In the genomic region with DNA sequence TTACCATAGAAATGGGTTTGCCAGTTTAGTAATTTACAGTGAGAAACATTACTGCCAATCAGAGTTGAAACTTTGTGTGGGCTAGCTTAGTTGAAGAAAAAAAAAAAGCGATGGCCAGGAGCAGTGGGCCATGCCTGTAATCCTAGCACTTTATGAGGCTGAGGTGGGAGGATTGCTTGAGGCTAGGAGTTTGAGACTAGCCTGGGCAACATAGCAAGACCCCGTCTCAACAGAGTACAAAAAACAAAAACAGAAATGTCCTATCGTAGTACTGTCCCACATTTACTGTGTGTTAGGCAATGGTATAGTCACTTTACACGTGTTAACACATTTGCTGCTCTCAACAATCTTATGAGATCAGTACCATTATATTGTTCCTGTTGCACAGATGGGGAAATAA, we compare ENCODE assay signal across 15 cellular contexts. TPM values are rescaled to one million over a fixed set of nuclear protein-coding genes. Genes with fewer than 3 reads are reported as not detected.
DNase-seq lines count a peak whose midpoint lies in the region; ATAC-seq, FAIRE-seq and TF ChIP-seq lines count a peak whose summit lies in the region.
"Had no signal": no experiment of that assay in that cellular context is flagged by ENCODE, and none has a peak within 500 bp of the region (broad histone marks: within the 10 kb centered on the region; RNA-seq: fewer than 3 reads in every experiment).

No MANE protein-coding gene starts in this region.

- no peak overlapping the region for H3K27ac ChIP-seq in CD4-positive, alpha-beta T cell (ENCODE audit: low read depth, low read length)

- TF ChIP-seq POLR2A in H54 (IDR thresholded peaks at IDR 0.05; ENCODE audit: low read depth, low read length): no peak

- CTCF ChIA-PET in CD4-positive, alpha-beta T cell (lab: Charles Lee): interaction anchor here (1.1 to 5.4 kb wide), 3 partner anchors 13 to 138 kb away, joined by 3 to 29 read pairs (median 15); partner anchors contain the start of genes C9orf40 and CARNMT1

- peaks cover 24% of the 10 kb centered on the region for H3K36me3 Mint-ChIP-seq in CD4-positive, alpha-beta T cell (ENCODE audit: low read depth)
- peaks cover 30% of the 10 kb centered on the region for H3K36me3 Mint-ChIP-seq in activated T-helper 2 cell treated with anti-CD3 and anti-CD28 coated beads, Interferon-gamma antibody, Interleukin-2, Interleukin-4, amounts not matched to agents 10 μg/mL and 5 μg/mL and 100 μg/mL, durations not matched to agents 14 hours and 24 hours and 36 hours (ENCODE audit: low read depth)
- H3K36me3 Mint-ChIP-seq in memory B cell: peaks cover 5% of the 10 kb centered on the region

- H3K4me3 Mint-ChIP-seq in CD4-positive, alpha-beta T cell: peak overlapping the region; percentile 98
- peak overlapping the region; percentile 97 for H3K4me3 Mint-ChIP-seq in activated T-helper 2 cell treated with anti-CD3 and anti-CD28 coated beads, Interferon-gamma antibody, Interleukin-2, Interleukin-4, amounts not matched to agents 10 μg/mL and 5 μg/mL and 100 μg/mL, durations not matched to agents 14 hours and 24 hours and 36 hours (ENCODE audit: low read depth)
- H3K4me3 Mint-ChIP-seq in memory B cell: peak overlapping the region; percentile 21

- no peak for ATAC-seq in CD4-positive, alpha-beta T cell (ENCODE audit: poor library complexity)
- ATAC-seq in memory B cell (ENCODE audit: low read depth) (no peak), left cardiac atrium (no peak)
- ATAC-seq: heart right ventricle; left colon; stimulated activated memory B cell treated with anti-CD40 and anti-IgM and Interleukin-4, amounts not matched to agents 10 μg/mL and 1 μg/mL and 100 μg/mL, for 72 hours had no signal

- H3K9me3 Mint-ChIP-seq in CD4-positive, alpha-beta T cell: no peaks in the 10 kb centered on the region
- no peaks in the 10 kb centered on the region for H3K9me3 Mint-ChIP-seq in activated T-helper 2 cell treated with anti-CD3 and anti-CD28 coated beads, Interferon-gamma antibody, Interleukin-2, Interleukin-4, amounts not matched to agents 10 μg/mL and 5 μg/mL and 100 μg/mL, durations not matched to agents 14 hours and 24 hours and 36 hours
- H3K9me3 Mint-ChIP-seq in memory B cell: no peaks in the 10 kb centered on the region
- H3K9me3 Mint-ChIP-seq: nephron; stimulated activated memory B cell treated with anti-CD40 and anti-IgM and Interleukin-4, amounts not matched to agents 10 μg/mL and 1 μg/mL and 100 μg/mL, for 72 hours had no signal

- H3K27ac Mint-ChIP-seq in CD4-positive, alpha-beta T cell: peak overlapping the region; percentile 60
- H3K27ac Mint-ChIP-seq in activated T-helper 2 cell treated with anti-CD3 and anti-CD28 coated beads, Interferon-gamma antibody, Interleukin-2, Interleukin-4, amounts not matched to agents 10 μg/mL and 5 μg/mL and 100 μg/mL, durations not matched to agents 14 hours and 24 hours and 36 hours: peak overlapping the region; percentile 60
- peak overlapping the region; percentile 53 for H3K27ac Mint-ChIP-seq in memory B cell
- H3K27ac Mint-ChIP-seq: nephron had no signal

- no peak for DNase-seq in CD4-positive, alpha-beta T cell
- no peak for DNase-seq in H54 (ENCODE audit: insufficient read length, low spot score)
- no peak for DNase-seq in activated T-helper 2 cell treated with anti-CD3 and anti-CD28 coated beads, Interferon-gamma antibody, Interleukin-2, Interleukin-4, amounts not matched to agents 10 μg/mL and 5 μg/mL and 100 μg/mL, durations not matched to agents 14 hours and 24 hours and 36 hours (ENCODE audit: low spot score)
- no peak for DNase-seq in memory B cell (ENCODE audit: low spot score in 2 of 2)
- no peak for DNase-seq in NK-92 treated with Interleukin-12 subunit alpha and Interleukin-12 subunit beta, amount 100 ng/mL, for 24 hours (lab: John Stamatoyannopoulos, UW)
- DNase-seq in DMS53 (lab: John Stamatoyannopoulos, UW): no peak
- DNase-seq in left cardiac atrium: no peak
- DNase-seq: activated CD4-positive, CD25-positive, alpha-beta regulatory T cell treated with anti-CD3 and anti-CD28 coated beads, Interleukin-2, amount 50 U/mL, for 72 hours; activated gamma-delta T cell treated with Interleukin-2 at 50 U/mL for 16 hours; heart right ventricle; IMR-90; left colon; stimulated activated CD4-positive, alpha-beta T cell treated with anti-CD3 and anti-CD28 coated beads, Interleukin-2, amount 100 ng/mL, for 48 hours had no signal

- TF ChIP-seq CTCF in CD4-positive, alpha-beta T cell (IDR thresholded peaks at IDR 0.05): no peak

- H3K4me1 Mint-ChIP-seq in CD4-positive, alpha-beta T cell (ENCODE audit: low read depth): peaks cover 80% of the 10 kb centered on the region
- peaks cover 71% of the 10 kb centered on the region for H3K4me1 Mint-ChIP-seq in activated T-helper 2 cell treated with anti-CD3 and anti-CD28 coated beads, Interferon-gamma antibody, Interleukin-2, Interleukin-4, amounts not matched to agents 10 μg/mL and 5 μg/mL and 100 μg/mL, durations not matched to agents 14 hours and 24 hours and 36 hours (ENCODE audit: low read depth)
- H3K4me1 Mint-ChIP-seq in memory B cell: peaks cover 49% of the 10 kb centered on the region

- H3K9me3 ChIP-seq in CD4-positive, alpha-beta T cell (ENCODE audit: control insufficient read depth, low read length): no peaks in the 10 kb centered on the region
- H3K9me3 ChIP-seq: heart right ventricle had no signal

- H3K27me3 Mint-ChIP-seq in CD4-positive, alpha-beta T cell: no peaks in the 10 kb centered on the region
- no peaks in the 10 kb centered on the region for H3K27me3 Mint-ChIP-seq in activated T-helper 2 cell treated with anti-CD3 and anti-CD28 coated beads, Interferon-gamma antibody, Interleukin-2, Interleukin-4, amounts not matched to agents 10 μg/mL and 5 μg/mL and 100 μg/mL, durations not matched to agents 14 hours and 24 hours and 36 hours (ENCODE audit: low read depth)
- H3K27me3 Mint-ChIP-seq in memory B cell: no peaks in the 10 kb centered on the region
- H3K27me3 Mint-ChIP-seq: stimulated activated memory B cell treated with anti-CD40 and anti-IgM and Interleukin-4, amounts not matched to agents 10 μg/mL and 1 μg/mL and 100 μg/mL, for 72 hours had no signal

- FAIRE-seq in H54 (lab: Jason Lieb, UNC): peak; percentile 6

- intact Hi-C loops in CD4-positive, alpha-beta T cell (cut with DNase I, micrococcal nuclease): no loop called here
- intact Hi-C loops in activated T-helper 2 cell treated with anti-CD3 and anti-CD28 coated beads, Interferon-gamma antibody, Interleukin-2, Interleukin-4, amounts not matched to agents 10 μg/mL and 5 μg/mL and 100 μg/mL, durations not matched to agents 14 hours and 24 hours and 36 hours (cut with micrococcal nuclease): no loop called here
- intact Hi-C loops in left cardiac atrium (cut with DNase I): no loop called here

- POLR2A ChIA-PET in CD4-positive, alpha-beta T cell (lab: Charles Lee): interaction anchor here (0.7 to 6.0 kb wide), 5 partner anchors 15 to 1304 kb away, joined by 3 to 95 read pairs (median 3); partner anchors contain the start of gene C9orf40

- no peaks in the 10 kb centered on the region for H3K27me3 ChIP-seq in CD4-positive, alpha-beta T cell (ENCODE audit: control insufficient read depth, insufficient read depth, low read length)
- H3K27me3 ChIP-seq: heart right ventricle had no signal

RNA-seq across cellular contexts. Expression of gene OSTF1, which starts 2.3 kb away (rescaled TPM):
- total RNA-seq in CD4-positive, alpha-beta T cell: 10 to 100 TPM; 31.3 to 32.8 TPM
- 86.8 and 87.5 TPM in 2 replicates for total RNA-seq in activated T-helper 2 cell treated with anti-CD3 and anti-CD28 coated beads, Interferon-gamma antibody, Interleukin-2, Interleukin-4, amounts not matched to agents 10 μg/mL and 5 μg/mL and 100 μg/mL, durations not matched to agents 14 hours and 24 hours and 36 hours
- total RNA-seq in left cardiac atrium: 10 to 100 TPM; 32.7 to 35.7 TPM

RNA-seq across cellular contexts. Expression of gene NMRK1, which starts 2.6 kb away (rescaled TPM):
- total RNA-seq in CD4-positive, alpha-beta T cell: 10 to 100 TPM; 45.3 to 46.5 TPM
- total RNA-seq in activated T-helper 2 cell treated with anti-CD3 and anti-CD28 coated beads, Interferon-gamma antibody, Interleukin-2, Interleukin-4, amounts not matched to agents 10 μg/mL and 5 μg/mL and 100 μg/mL, durations not matched to agents 14 hours and 24 hours and 36 hours: 10.9 and 12.6 TPM in 2 replicates
- 10 to 100 TPM; 21.4 to 23.3 TPM for total RNA-seq in left cardiac atrium

Comparison
In these comparisons a context has a peak if more than half of its experiments do, and no peak if none do; other contexts are left out.
1. H3K4me3 Mint-ChIP-seq: peak in every context shown above with its lines; median percentile 98 in CD4-positive, alpha-beta T cell; 97 in activated T-helper 2 cell treated with anti-CD3 and anti-CD28 coated beads, Interferon-gamma antibody, Interleukin-2, Interleukin-4, amounts not matched to agents 10 μg/mL and 5 μg/mL and 100 μg/mL, durations not matched to agents 14 hours and 24 hours and 36 hours; 21 in memory B cell.